17 cellular contexts compared by ENCODE assay signal in genomic region chr2:70920367-70920715, GRCh38. TPM values are rescaled to one million over a fixed set of nuclear protein-coding genes. Genes with fewer than 3 reads are reported as not detected.
DNase-seq lines count a peak whose midpoint lies in the region; ATAC-seq and TF ChIP-seq lines count a peak whose summit lies in the region.
"Had no signal": no experiment of that assay in that cellular context is flagged by ENCODE, and none has a peak within 500 bp of the region (broad histone marks: within the 10 kb centered on the region; RNA-seq: fewer than 3 reads in every experiment).

No MANE protein-coding gene starts in this region.

- no peak overlapping the region for H3K23ac ChIP-seq in trophoblast cell (ENCODE audit: low read length)

- TF ChIP-seq CTCF in coronary artery (IDR thresholded peaks at IDR 0.05): no peak
- no peak for TF ChIP-seq CTCF in tibial nerve (IDR thresholded peaks at IDR 0.05)

- H4K12ac ChIP-seq in trophoblast cell (ENCODE audit: low read depth, low read length): no peak overlapping the region

- TF ChIP-seq EP300 in tibial nerve (IDR thresholded peaks at IDR 0.05): no peak

- H2AK5ac ChIP-seq in trophoblast cell (ENCODE audit: low read length): no peak overlapping the region

- no peak overlapping the region for H2BK5ac ChIP-seq in trophoblast cell (ENCODE audit: low read depth, low read length, poor library complexity)

- no peak overlapping the region for H3K4me2 ChIP-seq in trophoblast cell (ENCODE audit: low read length)
- H3K4me2 ChIP-seq: KMS-11 had no signal

- no peak overlapping the region for H2BK12ac ChIP-seq in trophoblast cell (ENCODE audit: low read length)

- no peaks in the 10 kb centered on the region for H3K79me2 ChIP-seq in trophoblast cell (ENCODE audit: control insufficient read depth, insufficient read depth, low read length, poor library complexity)

- WGBS in trophoblast cell (ENCODE audit: extremely low coverage, insufficient coverage, insufficient read length): no CpG with 5 or more reads among the region's 3 CpGs
- 96 to 100% methylated on average over 3 of the region's 3 CpGs for WGBS in tibial nerve, 2 donors

- peak; percentile 50 for DNase-seq in activated CD8-positive, alpha-beta memory T cell treated with anti-CD3 and anti-CD28 coated beads for 24 hours
- no peak for DNase-seq in activated CD8-positive, alpha-beta memory T cell treated with anti-CD3 and anti-CD28 coated beads, Interleukin-2, amount 50 U/mL, for 4 hours
- DNase-seq in Daoy (ENCODE audit: low read depth) (peak; percentile 0), coronary artery (ENCODE audit: low spot score) (peak; percentile 65), trophoblast cell (no peak), MG63 (no peak), tibial nerve (ENCODE audit: low spot score in 2 of 2) (no peak)
- DNase-seq: NCI-H1417 treated with DMSO at 0.1 percent for 48 hours, NCI-H524 treated with DMSO at 0.1 percent for 48 hours had no signal

- no peak overlapping the region for H3K18ac ChIP-seq in trophoblast cell (ENCODE audit: low read length)

- H3K9me3 ChIP-seq in trophoblast cell (ENCODE audit: insufficient read depth, low read depth, low read length): peaks cover 5% of the 10 kb centered on the region
- no peaks in the 10 kb centered on the region for H3K9me3 ChIP-seq in MG63
- peaks cover 0 to 10% (median 0%) of the 10 kb centered on the region in 4 donors for H3K9me3 ChIP-seq in tibial nerve
- H3K9me3 ChIP-seq: BE2C had no signal

- ATAC-seq in GM18498 (IDR thresholded peaks at IDR 0.05; ENCODE audit: unreplicated experiment): no peak

- H3K27me3 ChIP-seq in trophoblast cell (ENCODE audit: insufficient read depth, low read length) (no peaks in the 10 kb centered on the region), MG63 (no peaks in the 10 kb centered on the region), tibial nerve (peaks cover 0 to 6% of the 10 kb centered on the region in 2 donors)
- H3K27me3 ChIP-seq: BE2C had no signal

- H2BK120ac ChIP-seq in trophoblast cell (ENCODE audit: insufficient read depth, low read length, poor library complexity): no peak overlapping the region

- H3K14ac ChIP-seq in trophoblast cell (ENCODE audit: low read length): no peak overlapping the region

- H3K36me3 ChIP-seq in trophoblast cell (ENCODE audit: control insufficient read depth in 1 of 2, insufficient read depth in 2 of 2, low read length in 2 of 2) (no peaks in the 10 kb centered on the region), MG63 (no peaks in the 10 kb centered on the region), tibial nerve (no peaks in the 10 kb centered on the region)
- H3K36me3 ChIP-seq: BE2C had no signal

- H3K9ac ChIP-seq in trophoblast cell (ENCODE audit: low read length): no peak overlapping the region
- H3K9ac ChIP-seq: KMS-11 had no signal

- no peak overlapping the region for H4K91ac ChIP-seq in trophoblast cell (ENCODE audit: low read depth, low read length)

- H4K8ac ChIP-seq in trophoblast cell (ENCODE audit: low read depth, low read length): no peak overlapping the region

- no peak overlapping the region for H3K27ac ChIP-seq in coronary artery
- no peak overlapping the region for H3K27ac ChIP-seq in trophoblast cell (ENCODE audit: low read depth, low read length)
- no peak overlapping the region for H3K27ac ChIP-seq in tibial nerve
- H3K27ac ChIP-seq: KMS-11, RWPE1 had no signal

- H3K4me3 ChIP-seq in coronary artery (no peak overlapping the region), trophoblast cell (ENCODE audit: low read depth, low read length) (peak overlapping the region; percentile 12), MG63 (no peak overlapping the region), tibial nerve (no peak overlapping the region)
- H3K4me3 ChIP-seq: GM12878 had no signal

- no peak overlapping the region for H2AFZ ChIP-seq in trophoblast cell (ENCODE audit: insufficient read depth, low read length, poor library complexity)

- H3K79me1 ChIP-seq in trophoblast cell (ENCODE audit: low read length): no peaks in the 10 kb centered on the region

- H3K4ac ChIP-seq in trophoblast cell (ENCODE audit: low read depth, low read length): no peak overlapping the region

- H3K4me1 ChIP-seq in trophoblast cell (ENCODE audit: control insufficient read depth in 1 of 2, insufficient read depth in 2 of 2, low read length in 2 of 2) (peaks cover 0 to 2% of the 10 kb centered on the region in 2 experiments), tibial nerve (no peaks in the 10 kb centered on the region)
- H3K4me1 ChIP-seq: BE2C had no signal

- no peak for TF ChIP-seq POLR2A in tibial nerve (IDR thresholded peaks at IDR 0.05)

RNA-seq across cellular contexts. Expression of gene ATP6V1B1, which starts 15.4 kb away (rescaled TPM):
- 0.40 TPM in 1 of 2 replicates, not detected in the other for total RNA-seq in Daoy (2014; rRNA removed; shearing (Covaris generic))
- 0.86 and 1.00 TPM in 2 replicates for polyA plus RNA-seq in trophoblast cell (2013)
- not detected in 2 replicates for total RNA-seq in MG63 (2014; rRNA removed; shearing (Covaris generic); ENCODE audit: low replicate concordance)
- 1 to 10 TPM in 2 of 4 donors, not detected in 2; 1.2 to 2.5 TPM for total RNA-seq in tibial nerve
- total RNA-seq: CD4-positive, alpha-beta T cell; GM12878; H1; PC-3 had no signal
- polyA plus RNA-seq: GM12878, H1 had no signal

RNA-seq across cellular contexts. Expression of gene VAX2, which starts 20.0 kb away (rescaled TPM):
- total RNA-seq in Daoy (2014; rRNA removed; shearing (Covaris generic)): 2.3 and 4.8 TPM in 2 replicates
- 0.04 TPM in 1 of 2 replicates, not detected in the other for polyA plus RNA-seq in trophoblast cell (2013)
- 1.9 TPM in 1 of 2 replicates, not detected in the other for total RNA-seq in MG63 (2014; rRNA removed; shearing (Covaris generic); ENCODE audit: low replicate concordance)
- 1 to 10 TPM in 2 of 4 donors, under 1 TPM in 2; 0.44 to 3.3 (median 1.2) TPM for total RNA-seq in tibial nerve
- total RNA-seq: CD4-positive, alpha-beta T cell; GM12878; H1; PC-3 had no signal
- polyA plus RNA-seq: GM12878, H1 had no signal

RNA-seq across cellular contexts. Expression of gene ANKRD53, which starts 58.1 kb away (rescaled TPM):
- not detected in 2 replicates for total RNA-seq in Daoy (2014; rRNA removed; shearing (Covaris generic))
- polyA plus RNA-seq in trophoblast cell (2013): 0.73 and 0.86 TPM in 2 replicates
- total RNA-seq in MG63 (2014; rRNA removed; shearing (Covaris generic); ENCODE audit: low replicate concordance): not detected in 2 replicates
- 1 to 10 TPM; 1.3 to 9.0 (median 2.7) TPM for total RNA-seq in tibial nerve
- total RNA-seq: GM12878, PC-3 had no signal

Comparison
In these comparisons a context has a peak if more than half of its experiments do, and no peak if none do; other contexts are left out.
1. DNase-seq: peak in activated CD8-positive, alpha-beta memory T cell treated with anti-CD3 and anti-CD28 coated beads for 24 hours (single experiment), Daoy (single experiment) and coronary artery (single experiment); none in activated CD8-positive, alpha-beta memory T cell treated with anti-CD3 and anti-CD28 coated beads, Interleukin-2, amount 50 U/mL, for 4 hours (single experiment), trophoblast cell (0 of 2), MG63 (single experiment) and tibial nerve (0 of 2).